ENCODE assay signal across 15 cellular contexts in genomic region chrX:7950865-7951264, GRCh38. TPM values are rescaled to one million over a fixed set of nuclear protein-coding genes. Genes with fewer than 3 reads are reported as not detected.
A peak's percentile ranks its signal among the peaks of the same experiment; 100 is the strongest.
DNase-seq lines count a peak whose midpoint lies in the region; ATAC-seq, FAIRE-seq and TF ChIP-seq lines count a peak whose summit lies in the region.
"Had no signal": no experiment of that assay in that cellular context is flagged by ENCODE, and none has a peak within 500 bp of the region (broad histone marks: within the 10 kb centered on the region; RNA-seq: fewer than 3 reads in every experiment).

No MANE protein-coding gene starts in this region.

- intact Hi-C loops in K562 (cut with micrococcal nuclease) (no loop called here), HepG2 (cut with micrococcal nuclease; ENCODE audit: unreplicated experiment) (no loop called here), heart right ventricle (cut with DNase I) (no loop called here)

- BruUV-seq in K562 (replicated peaks; lab: Mats Ljungman, UMichigan): no TSS peak
- BruUV-seq in HepG2 (replicated peaks; lab: Mats Ljungman, UMichigan): no TSS peak

- H3K4me2 ChIP-seq in K562 (ENCODE audit: insufficient read depth, low read length): no peak overlapping the region
- H3K4me2 ChIP-seq in HepG2 (ENCODE audit: low read depth, low read length): no peak overlapping the region

- POLR2A ChIA-PET in K562 (lab: Yijun Ruan, JAX) (no interaction called here), HepG2 (lab: Yijun Ruan, JAX) (no interaction called here)

- H3K4me1 ChIP-seq in K562 (replicated peaks in 1 of 2; ENCODE audit: control insufficient read depth in 2 of 2, insufficient read depth in 2 of 2, low read length in 2 of 2) (no peaks in the 10 kb centered on the region), HepG2 (ENCODE audit: insufficient read depth, low read length) (no peaks in the 10 kb centered on the region), heart right ventricle (no peaks in the 10 kb centered on the region)

- peak; percentile 85 for ATAC-seq in GM19025 (IDR thresholded peaks at IDR 0.05; ENCODE audit: low read depth, unreplicated experiment)
- peak; percentile 90 for ATAC-seq in GM21737 (IDR thresholded peaks at IDR 0.05; ENCODE audit: unreplicated experiment)
- ATAC-seq in HG03159 (IDR thresholded peaks at IDR 0.05; ENCODE audit: unreplicated experiment): peak; percentile 99
- ATAC-seq in K562: no peak
- no peak for ATAC-seq in HepG2
- no peak for ATAC-seq in heart right ventricle
- ATAC-seq: left cardiac atrium had no signal

- no peak for TF ChIP-seq RAD21 in K562 (CRISPR knock-in tag; conservative IDR thresholded peaks at IDR 0.05 in 1 of 2, IDR thresholded peaks at IDR 0.05 in 1 of 2)
- no peak for TF ChIP-seq RAD21 in HepG2 (CRISPR knock-in tag; IDR thresholded peaks at IDR 0.05)

- no peaks in the 10 kb centered on the region for H3K79me2 ChIP-seq in K562 (ENCODE audit: control insufficient read depth, insufficient read depth, low read length)
- no peaks in the 10 kb centered on the region for H3K79me2 ChIP-seq in HepG2 (ENCODE audit: insufficient read depth, low read length)

- FAIRE-seq in K562 (lab: Jason Lieb, UNC) (no peak), HepG2 (lab: Jason Lieb, UNC) (no peak)

- TF ChIP-seq POLR2A in K562 (conservative IDR thresholded peaks at IDR 0.05) (no peak), HepG2 (IDR thresholded peaks at IDR 0.05; ENCODE audit: insufficient read depth in 1 of 2, low read depth in 2 of 2, low read length in 2 of 2) (no peak)

- H3K27ac ChIP-seq in K562 (ENCODE audit: extremely low read depth, low read depth, low read length) (no peak overlapping the region), HepG2 (ENCODE audit: extremely low read length, insufficient read depth, low read length) (no peak overlapping the region), heart right ventricle (no peak overlapping the region)

- H3K4me3 ChIP-seq in K562 (no peak overlapping the region), HepG2 (replicated peaks in 1 of 3; ENCODE audit: insufficient read depth in 1 of 3, low read depth in 2 of 3, low read length in 3 of 3) (no peak overlapping the region), heart right ventricle (no peak overlapping the region)

- TF ChIP-seq CTCF in K562 (IDR thresholded peaks at IDR 0.05 in 2 of 3, conservative IDR thresholded peaks at IDR 0.05 in 1 of 3; ENCODE audit: insufficient read depth in 2 of 3, low read depth in 1 of 3, low read length in 3 of 3): no peak
- no peak for TF ChIP-seq CTCF in HepG2 (CRISPR knock-in tag; IDR thresholded peaks at IDR 0.05)
- no peak for TF ChIP-seq CTCF in heart right ventricle (IDR thresholded peaks at IDR 0.05)

- H3K27me3 ChIP-seq in K562 (ENCODE audit: control insufficient read depth in 2 of 2, insufficient read depth in 2 of 2, low read length in 2 of 2) (no peaks in the 10 kb centered on the region), HepG2 (ENCODE audit: control insufficient read depth in 1 of 2, insufficient read depth in 2 of 2, low read length in 2 of 2) (no peaks in the 10 kb centered on the region), heart right ventricle (peaks cover 0 to under 1% (median 0%) of the 10 kb centered on the region in 7 donors)

- CTCF ChIA-PET in K562 (lab: Yijun Ruan, JAX; ENCODE audit: low intra/inter-chr PET ratio) (no interaction called here), HepG2 (lab: Yijun Ruan, JAX; ENCODE audit: low intra/inter-chr PET ratio, low total read pairs) (no interaction called here)

- DNase-seq in K562 (ENCODE audit: extremely low read depth in 1 of 4, low spot score in 3 of 4): no peak
- no peak for DNase-seq in EL
- no peak for DNase-seq in OCI-M2 (lab: John Stamatoyannopoulos, UW; ENCODE audit: unreplicated experiment)
- no peak for DNase-seq in HepG2 (ENCODE audit: low spot score)
- no peak for DNase-seq in heart right ventricle
- DNase-seq: activated CD4-positive, CD25-positive, alpha-beta regulatory T cell treated with anti-CD3 and anti-CD28 coated beads, Interleukin-2, amount 50 U/mL, for 72 hours; activated gamma-delta T cell treated with Interleukin-2 at 50 U/mL for 16 hours; central memory CD4-positive, alpha-beta T cell; left cardiac atrium; Right ventricle myocardium superior; stimulated activated CD4-positive, alpha-beta T cell treated with anti-CD3 and anti-CD28 coated beads, Interleukin-15, amount 100 ng/mL, for 24 hours; stimulated activated naive CD4-positive, alpha-beta T cell had no signal

- H3K36me3 ChIP-seq in K562 (ENCODE audit: control insufficient read depth, insufficient read depth, low read length) (no peaks in the 10 kb centered on the region), HepG2 (replicated peaks in 1 of 2; ENCODE audit: control insufficient read depth in 1 of 2, insufficient read depth in 2 of 2, low read length in 2 of 2) (no peaks in the 10 kb centered on the region), heart right ventricle (no peaks in the 10 kb centered on the region)

- no peaks in the 10 kb centered on the region for H3K9me1 ChIP-seq in K562 (ENCODE audit: control insufficient read depth, insufficient read depth, low read length)

- H4K20me1 ChIP-seq in K562 (replicated peaks; ENCODE audit: control insufficient read depth, insufficient read depth, low read length) (0 out of 2 replicates have a peak, but pooled peaks cover 5% of the 10 kb centered on the region), HepG2 (ENCODE audit: insufficient read depth, low read length) (no peaks in the 10 kb centered on the region)

- H3K9ac ChIP-seq in K562 (ENCODE audit: insufficient read depth in 1 of 2, low read depth in 2 of 2, low read length in 2 of 2) (no peak overlapping the region), HepG2 (ENCODE audit: insufficient read depth, low read depth, low read length) (no peak overlapping the region)

- in situ Hi-C loops in K562 (cut with MboI) (no loop called here), HepG2 (cut with HindIII; ENCODE audit: extremely low pct_ligation_motif_present, low pct_unique_long_range_greater_than_20kb) (no loop called here)

- H2AFZ ChIP-seq in K562 (ENCODE audit: low read depth, low read length): no peak overlapping the region
- H2AFZ ChIP-seq in HepG2 (ENCODE audit: low read length): no peak overlapping the region

- H3K9me3 ChIP-seq in K562 (replicated peaks; ENCODE audit: control insufficient read depth, insufficient read depth, low read depth, low read length) (no peaks in the 10 kb centered on the region), HepG2 (ENCODE audit: low read length) (no peaks in the 10 kb centered on the region), heart right ventricle (no peaks in the 10 kb centered on the region)

- 0% methylated on average over 2 of the region's 2 CpGs for WGBS in K562 (ENCODE audit: insufficient coverage, low coverage, missing lambda C conversion rate)
- 83% methylated on average over 2 of the region's 2 CpGs for WGBS in HepG2 (ENCODE audit: low lambda C conversion rate)
- 75 to 77% methylated on average over 2 of the region's 2 CpGs for WGBS in heart right ventricle, 2 donors

- TF ChIP-seq EP300 in K562 (IDR thresholded peaks at IDR 0.05; ENCODE audit: low read length) (no peak), HepG2 (IDR thresholded peaks at IDR 0.05; ENCODE audit: low read depth in 2 of 2, low read length in 2 of 2) (no peak), HepG2 (CRISPR knock-in tag; IDR thresholded peaks at IDR 0.05; ENCODE audit: borderline replicate concordance) (no peak)

RNA-seq across cellular contexts. Expression of gene PNPLA4, which starts 23.7 kb away (rescaled TPM):
- total RNA-seq in K562 (2011; cell fraction: chromatin; rRNA removed; ENCODE audit: low replicate concordance): 4.6 and 8.8 TPM in 2 replicates
- total RNA-seq in K562 (2011; cell fraction: nucleolus; rRNA removed): 4.2 and 7.2 TPM in 2 replicates
- 7.3 and 10.0 TPM in 2 replicates for total RNA-seq in K562 (2011; cell fraction: nucleoplasm; rRNA removed)
- total RNA-seq in K562 (2014; rRNA removed) (34.4 and 35.2 TPM in 2 replicates), K562 (2014; rRNA removed; fragmentation: Illumina TruSeq; extraction: Trizol) (19.1 and 20.7 TPM in 2 replicates), K562 (2015; rRNA removed; fragmentation: Illumina TruSeq; extraction: Trizol) (22.4 and 22.6 TPM in 2 replicates), K562 (2021) (24.6 and 24.9 TPM in 2 replicates), HepG2 (2016; rRNA removed; fragmentation: Illumina TruSeq; extraction: Trizol) (14.9 and 17.7 TPM in 2 replicates), heart right ventricle (10 to 100 TPM; 25.9 to 44.1 (median 38.6) TPM)
- polyA plus RNA-seq in K562 (2011; rRNA removed) (17.3 and 27.1 TPM in 2 replicates), K562 (2014; fragmentation: Illumina TruSeq; extraction: Trizol) (32.8 and 46.9 TPM in 2 replicates), K562 (2014; fragmentation: Nextera tagmentation; extraction: Ambion mirVana) (10 to 100 TPM; 53.0 to 61.1 TPM), K562 (2014; rRNA removed) (32.7 and 32.9 TPM in 2 replicates), HepG2 (2011; rRNA removed) (13.0 and 15.7 TPM in 2 replicates), heart right ventricle (10 to 100 TPM in 1 of 2 donors, 1 to 10 TPM in 1; 9.4 to 18.0 TPM)
- polyA plus RNA-seq in K562 (2011; cell fraction: cytosol; rRNA removed): 28.2 and 28.6 TPM in 2 replicates
- 10.3 and 11.9 TPM in 2 replicates for polyA plus RNA-seq in K562 (2011; cell fraction: nucleus; rRNA removed)
- polyA plus RNA-seq in K562 (2012): 31.1 and 32.5 TPM in 2 replicates
- 18.9 and 29.8 TPM in 2 replicates for polyA minus RNA-seq in K562 (2011; rRNA and poly(A)+ RNA removed)
- polyA minus RNA-seq in K562 (2011; cell fraction: cytosol; rRNA and poly(A)+ RNA removed): 7.4 and 16.0 TPM in 2 replicates
- 2.4 and 3.9 TPM in 2 replicates for polyA minus RNA-seq in K562 (2011; cell fraction: nucleus; rRNA and poly(A)+ RNA removed)
- 14.2 and 21.2 TPM in 2 replicates for total RNA-seq in HepG2 (2016; cell fraction: cytosol; rRNA removed; fragmentation: Illumina TruSeq; extraction: Trizol; ENCODE audit: low read depth)
- total RNA-seq in HepG2 (2016; cell fraction: insoluble cytoplasmic fraction; rRNA removed; fragmentation: Illumina TruSeq; extraction: Trizol): 15.5 and 16.6 TPM in 2 replicates
- 16.4 and 18.9 TPM in 2 replicates for total RNA-seq in HepG2 (2016; cell fraction: membrane; rRNA removed; fragmentation: Illumina TruSeq; extraction: Trizol)
- 7.5 and 11.0 TPM in 2 replicates for total RNA-seq in HepG2 (2016; cell fraction: nucleus; rRNA removed; fragmentation: Illumina TruSeq; extraction: Trizol)
- 20.4 and 25.8 TPM in 2 replicates for polyA plus RNA-seq in HepG2 (2011; cell fraction: cytosol; rRNA removed)
- 7.1 and 8.5 TPM in 2 replicates for polyA plus RNA-seq in HepG2 (2011; cell fraction: nucleus; rRNA removed)
- 11.3 and 14.2 TPM in 2 replicates for polyA plus RNA-seq in HepG2 (2012)
- polyA plus RNA-seq in HepG2 (2016; cell fraction: cytosol; fragmentation: Illumina TruSeq; extraction: Trizol; ENCODE audit: low read depth): 29.0 and 38.5 TPM in 2 replicates
- polyA plus RNA-seq in HepG2 (2016; cell fraction: insoluble cytoplasmic fraction; fragmentation: Illumina TruSeq; extraction: Trizol; ENCODE audit: low read depth): 23.3 and 24.2 TPM in 2 replicates
- 22.3 and 28.8 TPM in 2 replicates for polyA plus RNA-seq in HepG2 (2016; cell fraction: membrane; fragmentation: Illumina TruSeq; extraction: Trizol; ENCODE audit: low read depth)
- polyA plus RNA-seq in HepG2 (2016; cell fraction: nucleus; fragmentation: Illumina TruSeq; extraction: Trizol; ENCODE audit: insufficient read depth, low read depth): 17.3 and 18.8 TPM in 2 replicates
- 11.0 and 27.6 TPM in 2 replicates for polyA minus RNA-seq in HepG2 (2011; rRNA and poly(A)+ RNA removed; ENCODE audit: low replicate concordance)
- polyA minus RNA-seq in HepG2 (2011; cell fraction: cytosol; rRNA and poly(A)+ RNA removed): 6.4 and 8.7 TPM in 2 replicates
- polyA minus RNA-seq in HepG2 (2011; cell fraction: nucleus; rRNA and poly(A)+ RNA removed): 2.7 and 3.9 TPM in 2 replicates

Comparison
In these comparisons a context has a peak if more than half of its experiments do, and no peak if none do; other contexts are left out.
1. ATAC-seq: peak in GM19025 (single experiment), GM21737 (single experiment) and HG03159 (single experiment); none in K562 (single experiment), HepG2 (single experiment) and heart right ventricle (0 of 8).